ENCODE assay signal across 1 cellular context in genomic region chr2:6864938-6865345, GRCh38.
TF ChIP-seq lines count a peak whose summit lies in the region.

No MANE protein-coding gene starts in this region.

TF ChIP-seq in HCT116, 20 proteins besides CTCF, POLR2A, EP300 and RAD21 (continued from another document):
- TF ChIP-seq REST (IDR thresholded peaks at IDR 0.05; ENCODE audit: low read depth) = no peak
